In the genomic region with DNA sequence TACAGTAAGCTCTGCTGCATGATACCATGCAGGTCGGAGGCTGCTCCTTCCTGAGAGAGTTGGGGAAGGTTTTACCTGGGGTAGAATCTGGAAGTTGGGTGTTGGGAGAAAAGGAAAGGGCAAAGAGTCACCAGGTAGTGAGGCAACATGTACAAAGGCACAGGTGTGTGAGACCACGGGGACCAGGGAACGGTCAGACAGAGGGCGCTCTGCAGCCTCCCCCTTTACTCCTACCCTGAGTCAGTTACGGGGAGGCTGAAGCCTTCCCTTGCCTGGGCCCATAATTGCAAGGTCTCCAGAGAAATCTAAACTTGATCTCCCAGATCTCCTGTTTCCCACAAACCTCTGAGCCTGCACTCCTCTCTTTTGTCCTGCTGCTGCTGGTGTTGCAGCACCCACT, we compare ENCODE assay signal across 22 cellular contexts. TPM values are rescaled to one million over a fixed set of nuclear protein-coding genes. Genes with fewer than 3 reads are reported as not detected.
DNase-seq lines count a peak whose midpoint lies in the region; ATAC-seq and TF ChIP-seq lines count a peak whose summit lies in the region.
"Had no signal": no experiment of that assay in that cellular context is flagged by ENCODE, and none has a peak within 500 bp of the region (broad histone marks: within the 10 kb centered on the region; RNA-seq: fewer than 3 reads in every experiment).

No MANE protein-coding gene starts in this region.

- peaks cover 0 to 10% of the 10 kb centered on the region in 2 experiments; a peak in 1 of 4 replicates for H3K79me1 ChIP-seq in IMR-90 (ENCODE audit: low read depth in 1 of 2, low read length in 2 of 2)

- H3K56ac ChIP-seq in IMR-90 (ENCODE audit: extremely low read depth, insufficient read depth, low read length): no peak overlapping the region

- no peak overlapping the region for H3K9ac ChIP-seq in IMR-90 (ENCODE audit: low read depth, low read length)
- H3K9ac ChIP-seq: BLaER1 treated with 17β-estradiol and CSF1 and Interleukin-3, amounts not matched to agents 10 nM and 100 nM; KMS-11 had no signal

- no peaks in the 10 kb centered on the region for H3K4me1 Mint-ChIP-seq in activated T-cell treated with anti-CD3 and anti-CD28 coated beads, Interleukin-2, amount 50 U/mL, for 4 hours (ENCODE audit: low read depth)
- H3K4me1 Mint-ChIP-seq: CD4-positive, alpha-beta memory T cell had no signal

- H3K4me1 ChIP-seq in IMR-90 (ENCODE audit: control insufficient read depth, insufficient read depth, low read length): peaks cover 24% of the 10 kb centered on the region
- H3K4me1 ChIP-seq in esophagus muscularis mucosa: peaks cover 0 to 33% (median 17%) of the 10 kb centered on the region in 4 donors
- H3K4me1 ChIP-seq in lower lobe of right lung: no peaks in the 10 kb centered on the region

- H3K4me3 Mint-ChIP-seq in activated T-cell treated with anti-CD3 and anti-CD28 coated beads, Interleukin-2, amount 50 U/mL, for 4 hours: no peak overlapping the region
- H3K4me3 Mint-ChIP-seq: CD4-positive, alpha-beta memory T cell had no signal

- no peak overlapping the region; the same call in 1 of the 2 replicates for H3K18ac ChIP-seq in IMR-90 (ENCODE audit: low read depth, low read length)

- dilution Hi-C loops in IMR-90 (cut with HindIII; ENCODE audit: low sequenced_read_pairs, unreplicated experiment): no loop called here

- H3K36me3 Mint-ChIP-seq in activated T-cell treated with anti-CD3 and anti-CD28 coated beads, Interleukin-2, amount 50 U/mL, for 4 hours (ENCODE audit: insufficient read depth): peaks cover 1% of the 10 kb centered on the region

- no peaks in the 10 kb centered on the region for H3K27me3 Mint-ChIP-seq in activated T-cell treated with anti-CD3 and anti-CD28 coated beads, Interleukin-2, amount 50 U/mL, for 4 hours (ENCODE audit: low read depth)
- H3K27me3 Mint-ChIP-seq: CD4-positive, alpha-beta memory T cell had no signal

- peak overlapping the region; percentile 59 for H4K91ac ChIP-seq in IMR-90 (ENCODE audit: insufficient read depth, low read depth, low read length)

- TF ChIP-seq RAD21 in IMR-90 (IDR thresholded peaks at IDR 0.05; ENCODE audit: low read length): no peak

- TF ChIP-seq POLR2A in IMR-90 (IDR thresholded peaks at IDR 0.05; ENCODE audit: low read depth, low read length) (no peak), esophagus muscularis mucosa (IDR thresholded peaks at IDR 0.05; ENCODE audit: low read depth) (no peak)

- no peaks in the 10 kb centered on the region for H3K36me3 ChIP-seq in IMR-90 (ENCODE audit: control insufficient read depth, insufficient read depth, low read length)
- no peaks in the 10 kb centered on the region for H3K36me3 ChIP-seq in WERI-Rb-1
- no peaks in the 10 kb centered on the region for H3K36me3 ChIP-seq in esophagus muscularis mucosa
- no peaks in the 10 kb centered on the region for H3K36me3 ChIP-seq in lower lobe of right lung
- H3K36me3 ChIP-seq: BLaER1 treated with 17β-estradiol and CSF1 and Interleukin-3, amounts not matched to agents 10 nM and 100 nM had no signal

- H2AK9ac ChIP-seq in IMR-90 (replicated peaks; ENCODE audit: low read depth, low read length, poor library complexity): no peak overlapping the region

- intact Hi-C loops in IMR-90 (cut with micrococcal nuclease) (no loop called here), esophagus muscularis mucosa (cut with DNase I) (no loop called here), lower lobe of right lung (cut with DNase I) (no loop called here)

- no peak overlapping the region for H3K23ac ChIP-seq in IMR-90 (ENCODE audit: low read depth, low read length)

- TF ChIP-seq CTCF in IMR-90 (conservative IDR thresholded peaks at IDR 0.05; ENCODE audit: low read depth, low read length): no peak
- 0 out of 2 replicates have a peak, but pooled peaks have one; percentile 17 for TF ChIP-seq CTCF in WERI-Rb-1 (IDR thresholded peaks at IDR 0.05; ENCODE audit: low read depth, low read length)
- TF ChIP-seq CTCF in esophagus muscularis mucosa (IDR thresholded peaks at IDR 0.05): no peak
- TF ChIP-seq CTCF in lower lobe of right lung (IDR thresholded peaks at IDR 0.05): no peak

- no peaks in the 10 kb centered on the region for H4K20me1 ChIP-seq in IMR-90 (ENCODE audit: insufficient read depth, low read length)
- H4K20me1 ChIP-seq: BLaER1 treated with 17β-estradiol and CSF1 and Interleukin-3, amounts not matched to agents 10 nM and 100 nM had no signal

- CTCF ChIA-PET in IMR-90 (lab: Yijun Ruan, JAX): no interaction called here

- no peak overlapping the region for H2BK5ac ChIP-seq in IMR-90 (ENCODE audit: low read depth, low read length, poor library complexity, severe bottlenecking)

- H3K9me1 ChIP-seq in IMR-90 (ENCODE audit: insufficient read depth, low read length): peaks cover 22% of the 10 kb centered on the region

- H3K4ac ChIP-seq in IMR-90 (ENCODE audit: low read depth, low read length): peak overlapping the region; percentile 66

- H4K8ac ChIP-seq in IMR-90 (ENCODE audit: low read depth in 2 of 2, low read length in 2 of 2): peak overlapping the region in 1 of 2 experiments; percentile 17; a peak in 1 of 4 replicates

- H3K27ac ChIP-seq in IMR-90 (ENCODE audit: insufficient read depth, low read length) (no peak overlapping the region), WERI-Rb-1 (peak overlapping the region; percentile 39; the same call in 1 of the 2 replicates), esophagus muscularis mucosa (replicated peaks in 1 of 4) (no peak overlapping the region), lower lobe of right lung (no peak overlapping the region)
- H3K27ac ChIP-seq: BLaER1 treated with 17β-estradiol and CSF1 and Interleukin-3, amounts not matched to agents 10 nM and 100 nM; HL-60; KMS-11; SK-N-MC had no signal

- H3K9me3 Mint-ChIP-seq in activated T-cell treated with anti-CD3 and anti-CD28 coated beads, Interleukin-2, amount 50 U/mL, for 4 hours: no peaks in the 10 kb centered on the region

- H3K14ac ChIP-seq in IMR-90 (replicated peaks; ENCODE audit: low read depth, low read length): no peak overlapping the region; the same call in none of the 2 replicates

- H2AK5ac ChIP-seq in IMR-90 (ENCODE audit: low read depth, low read length): peak overlapping the region; percentile 70; the same call in 1 of the 2 replicates

- BruUV-seq in IMR-90 (replicated peaks; lab: Mats Ljungman, UMichigan): no TSS peak

- H2BK20ac ChIP-seq in IMR-90 (ENCODE audit: low read depth, low read length): peak overlapping the region; percentile 69

- H2BK15ac ChIP-seq in IMR-90 (ENCODE audit: low read depth, low read length): peak overlapping the region; percentile 91; the same call in 2 of the 3 replicates

- POLR2A ChIA-PET in IMR-90 (lab: Charles Lee; ENCODE audit: unreplicated experiment): no interaction called here

- no peak for DNase-seq in IMR-90
- DNase-seq in WERI-Rb-1: no peak
- peak; percentile 53 for DNase-seq in esophagus muscularis mucosa (ENCODE audit: extremely low spot score)
- no peak for DNase-seq in activated T-cell treated with anti-CD3 and anti-CD28 coated beads, Interleukin-2, amount 50 U/mL, for 4 hours
- no peak for DNase-seq in lower lobe of right lung
- DNase-seq: ACHN; Caco-2; CD4-positive, alpha-beta memory T cell; DMS 273 treated with DMSO at 0.1 percent for 48 hours; MV-4-11; NCI-H1417; NCI-H1694 treated with DMSO at 0.1 percent for 48 hours; NCI-H2081 treated with DMSO at 0.1 percent for 48 hours; NCI-H446; Right ventricle myocardium superior; SW 1271 had no signal

- WGBS in IMR-90 (ENCODE audit: extremely low coverage in 2 of 2, insufficient read length in 1 of 2), 2 experiments: no CpG with 5 or more reads among the region's 5 CpGs
- 97% methylated on average over 5 of the region's 5 CpGs for WGBS in esophagus muscularis mucosa

- no peak for TF ChIP-seq EP300 in esophagus muscularis mucosa (IDR thresholded peaks at IDR 0.05)

- in situ Hi-C loops in IMR-90 (cut with MboI; ENCODE audit: low sequenced_read_pairs): no loop called here

- H3K9me3 ChIP-seq in IMR-90 (ENCODE audit: control insufficient read depth, insufficient read depth, low read length): no peaks in the 10 kb centered on the region
- no peaks in the 10 kb centered on the region for H3K9me3 ChIP-seq in WERI-Rb-1 (ENCODE audit: severe bottlenecking)
- H3K9me3 ChIP-seq in esophagus muscularis mucosa: no peaks in the 10 kb centered on the region
- no peaks in the 10 kb centered on the region for H3K9me3 ChIP-seq in lower lobe of right lung
- H3K9me3 ChIP-seq: Caco-2 had no signal

- H4K5ac ChIP-seq in IMR-90 (ENCODE audit: low read depth, low read length): 0 out of 2 replicates have a peak overlapping the region, but pooled peaks have one; percentile 47

- no peak overlapping the region for H3K4me2 ChIP-seq in IMR-90 (ENCODE audit: low read depth, low read length)
- H3K4me2 ChIP-seq: KMS-11 had no signal

- ATAC-seq in IMR-90 (ENCODE audit: low read depth): no peak
- ATAC-seq in activated T-cell treated with anti-CD3 and anti-CD28 coated beads, Interleukin-2, amount 50 U/mL, for 4 hours: no peak
- no peak for ATAC-seq in lower lobe of right lung
- ATAC-seq in HG03469 (IDR thresholded peaks at IDR 0.05; ENCODE audit: unreplicated experiment): no peak
- ATAC-seq in HG03175 (IDR thresholded peaks at IDR 0.05; ENCODE audit: unreplicated experiment): no peak

- H3K4me3 ChIP-seq in IMR-90 (ENCODE audit: insufficient read depth, low read depth, low read length): no peak overlapping the region
- H3K4me3 ChIP-seq in WERI-Rb-1 (ENCODE audit: low read depth, low read length): no peak overlapping the region
- H3K4me3 ChIP-seq in esophagus muscularis mucosa: no peak overlapping the region
- no peak overlapping the region for H3K4me3 ChIP-seq in lower lobe of right lung
- H3K4me3 ChIP-seq: BLaER1 treated with 17β-estradiol and CSF1 and Interleukin-3, amounts not matched to agents 10 nM and 100 nM; SK-N-MC had no signal

- no peak overlapping the region for H2AFZ ChIP-seq in IMR-90 (replicated peaks; ENCODE audit: low read length, poor library complexity)

- H3K27me3 ChIP-seq in IMR-90 (ENCODE audit: control insufficient read depth, insufficient read depth, low read length) (no peaks in the 10 kb centered on the region), WERI-Rb-1 (ENCODE audit: insufficient read depth, low read depth, severe bottlenecking) (no peaks in the 10 kb centered on the region), esophagus muscularis mucosa (no peaks in the 10 kb centered on the region), lower lobe of right lung (ENCODE audit: low read depth) (no peaks in the 10 kb centered on the region)
- H3K27me3 ChIP-seq: BLaER1 treated with 17β-estradiol and CSF1 and Interleukin-3, amounts not matched to agents 10 nM and 100 nM had no signal

- peak overlapping the region; percentile 62 for H2BK120ac ChIP-seq in IMR-90 (ENCODE audit: low read depth, low read length)

TF ChIP-seq in IMR-90, 13 proteins besides CTCF, POLR2A, EP300 and RAD21 (continues in another document):
- no peak for TF ChIP-seq CEBPB (IDR thresholded peaks at IDR 0.05; ENCODE audit: low read depth, low read length)

RNA-seq across cellular contexts. Expression of gene CCN1, which starts 22.0 kb away (rescaled TPM):
- total RNA-seq in IMR-90 (2012; rRNA removed) (76.9 and 90.3 TPM in 2 replicates), esophagus muscularis mucosa (100 to 1,000 TPM in 1 of 4 donors, 10 to 100 TPM in 3; 65.4 to 157 (median 75.9) TPM), lower lobe of right lung (74.3 TPM)
- polyA plus RNA-seq in IMR-90 (2012; rRNA removed): 819 and 905 TPM in 2 replicates
- polyA plus RNA-seq in IMR-90 (2012; cell fraction: cytosol; rRNA removed): 700 and 814 TPM in 2 replicates
- polyA plus RNA-seq in IMR-90 (2012; cell fraction: nucleus; rRNA removed; ENCODE audit: low replicate concordance): 1,179 and 1,372 TPM in 2 replicates
- total RNA-seq in activated T-cell treated with anti-CD3 and anti-CD28 coated beads, Interleukin-2, amount 50 U/mL, for 4 hours: under 1 TPM; 0.43 to 0.65 (median 0.61) TPM
- total RNA-seq: CD4-positive, alpha-beta memory T cell had no signal
- polyA plus RNA-seq: CD4-positive, alpha-beta memory T cell had no signal

Comparison
In these comparisons a context has a peak if more than half of its experiments do, and no peak if none do; other contexts are left out.
1. RNA of gene CCN1, which starts 22.0 kb away (total RNA-seq): 65.4 to 157 TPM in esophagus muscularis mucosa, 76.9 to 90.3 TPM in IMR-90 and 74.3 TPM in lower lobe of right lung (single experiment); 0.43 to 0.65 TPM in activated T-cell treated with anti-CD3 and anti-CD28 coated beads, Interleukin-2, amount 50 U/mL, for 4 hours; every median in the first group is over 10 times any median in the second.